Comparison of ENCODE assay signal across 10 cellular contexts in genomic region chr3:138097192-138097829, GRCh38. TPM values are rescaled to one million over a fixed set of nuclear protein-coding genes. Genes with fewer than 3 reads are reported as not detected.
DNase-seq lines count a peak whose midpoint lies in the region; ATAC-seq and TF ChIP-seq lines count a peak whose summit lies in the region.
"Had no signal": no experiment of that assay in that cellular context is flagged by ENCODE, and none has a peak within 500 bp of the region (broad histone marks: within the 10 kb centered on the region; RNA-seq: fewer than 3 reads in every experiment).

No MANE protein-coding gene starts in this region.

- no peaks in the 10 kb centered on the region for H3K9me3 ChIP-seq in DND-41 (ENCODE audit: insufficient read depth, low read length, severe bottlenecking)
- 0 out of 4 replicates have a peak, but pooled peaks cover 0 to 3% of the 10 kb centered on the region in 2 experiments for H3K9me3 ChIP-seq in HCT116 (ENCODE audit: control insufficient read depth in 1 of 2, insufficient read depth in 1 of 2, low read depth in 1 of 2, low read length in 2 of 2)
- H3K9me3 ChIP-seq in neural cell (ENCODE audit: low read length) = no peaks in the 10 kb centered on the region

- no peak for TF ChIP-seq POLR2A in HCT116 (IDR thresholded peaks at IDR 0.05; ENCODE audit: borderline replicate concordance, extremely low read depth, insufficient read depth, insufficient read length)

- H3K36me3 ChIP-seq in DND-41 (ENCODE audit: insufficient read depth, low read length) = no peaks in the 10 kb centered on the region
- H3K36me3 ChIP-seq in HCT116 (ENCODE audit: control insufficient read depth in 1 of 2, insufficient read depth in 2 of 2, low read length in 2 of 2) = 0 out of 4 replicates have a peak, but pooled peaks cover 0 to 2% of the 10 kb centered on the region in 2 experiments
- H3K36me3 ChIP-seq in neural cell (ENCODE audit: insufficient read depth, low read length) = no peaks in the 10 kb centered on the region

- peaks cover 15% of the 10 kb centered on the region for H3K4me1 Mint-ChIP-seq in WTC11

- RAD21 ChIA-PET in HCT116 (lab: Charles Lee; ENCODE audit: low non-redundant PET in 1 of 2, low total read pairs in 2 of 2, uncharacterized antibody in 2 of 2, unreplicated experiment in 2 of 2) = no interaction called here

- no peaks in the 10 kb centered on the region for H3F3A ChIP-seq in neural cell (ENCODE audit: insufficient read depth, low read length, poor library complexity, severe bottlenecking)

- peaks cover 2% of the 10 kb centered on the region; the same call in 1 of the 2 replicates for H3K27me3 Mint-ChIP-seq in WTC11 (ENCODE audit: low read depth)

- H3K9me2 ChIP-seq in HCT116 (ENCODE audit: insufficient read depth) (no peaks in the 10 kb centered on the region), neural cell (ENCODE audit: insufficient read depth, low read length) (no peaks in the 10 kb centered on the region)

- H3K27ac ChIP-seq in DND-41 (ENCODE audit: low read length) = no peak overlapping the region
- no peak overlapping the region for H3K27ac ChIP-seq in HCT116 (ENCODE audit: low read depth, low read length)
- no peak overlapping the region for H3K27ac ChIP-seq in neural cell (ENCODE audit: low read length)

- no TSS peak for BruUV-seq in HCT116 (replicated peaks; lab: Mats Ljungman, UMichigan)

- TF ChIP-seq EP300 in neural cell (conservative IDR thresholded peaks at IDR 0.05; ENCODE audit: poor library complexity, severe bottlenecking) = no peak

- no peak overlapping the region for H3K4me3 Mint-ChIP-seq in WTC11

- peaks cover 16% of the 10 kb centered on the region for H3K9me3 Mint-ChIP-seq in WTC11

- CTCF ChIA-PET in HCT116 (lab: Charles Lee) (interaction anchor here (1.2 to 1.5 kb wide), 2 partner anchors 19 to 51 kb away, joined by 3 to 5 read pairs; partner anchors contain the start of gene DZIP1L), WTC11 (lab: Charles Lee) (interaction anchor here (0.6 to 1.7 kb wide), 16 partner anchors 8 to 434 kb away, joined by 3 to 13 read pairs (median 4); partner anchors contain the start of gene DZIP1L)

- H4K20me1 ChIP-seq in DND-41 (ENCODE audit: insufficient read depth, low read length) (no peaks in the 10 kb centered on the region), HCT116 (ENCODE audit: insufficient read depth) (no peaks in the 10 kb centered on the region), neural cell (ENCODE audit: insufficient read depth) (no peaks in the 10 kb centered on the region)

- no peak overlapping the region for H3K27ac Mint-ChIP-seq in WTC11

- POLR2A ChIA-PET in HCT116 (lab: Charles Lee) = no interaction called here
- POLR2A ChIA-PET in WTC11 (lab: Charles Lee) = interaction anchor here (1.0 kb wide), 1 partner anchor 11 kb away, joined by 3 read pairs; no protein-coding TSS in a partner anchor

- H3K4me3 ChIP-seq in DND-41 (ENCODE audit: low read depth in 1 of 2, low read length in 2 of 2) (no peak overlapping the region), HCT116 (replicated peaks in 1 of 2; ENCODE audit: low read depth in 1 of 2, low read length in 2 of 2) (no peak overlapping the region), neural cell (ENCODE audit: low read length) (no peak overlapping the region)

- H3K79me2 ChIP-seq in DND-41 (ENCODE audit: insufficient read depth, low read length) = no peaks in the 10 kb centered on the region
- H3K79me2 ChIP-seq in HCT116 (ENCODE audit: insufficient read depth, low read length) = no peaks in the 10 kb centered on the region
- H3K79me2 ChIP-seq in neural cell (replicated peaks; ENCODE audit: insufficient read depth, low read length) = no peaks in the 10 kb centered on the region

- no peak overlapping the region for H2AFZ ChIP-seq in DND-41 (ENCODE audit: low read depth, low read length)
- H2AFZ ChIP-seq in HCT116 (ENCODE audit: low read depth, low read length, poor library complexity, severe bottlenecking) = no peak overlapping the region
- H2AFZ ChIP-seq in neural cell (ENCODE audit: low read depth, low read length) = no peak overlapping the region

- intact Hi-C loops in HCT116 (cut with micrococcal nuclease) = no loop called here

- TF ChIP-seq CTCF in DND-41 (IDR thresholded peaks at IDR 0.05; ENCODE audit: borderline replicate concordance, extremely low read depth, low read length, poor library complexity, severe bottlenecking) (peak; percentile 59), HCT116 (IDR thresholded peaks at IDR 0.05 in 2 of 3, conservative IDR thresholded peaks at IDR 0.05 in 1 of 3; ENCODE audit: borderline replicate concordance in 1 of 3, insufficient read depth in 1 of 3, low read depth in 2 of 3, low read length in 2 of 3) (peak in 2 of 3 experiments; percentile 66 to 80; a peak in 4 of 6 replicates), WTC11 (IDR thresholded peaks at IDR 0.05) (peak; percentile 30; the same call in 1 of the 2 replicates), neural cell (IDR thresholded peaks at IDR 0.05; ENCODE audit: poor library complexity, severe bottlenecking) (peak; percentile 43)

- H3K9ac ChIP-seq in DND-41 (ENCODE audit: low read depth, low read length) (no peak overlapping the region), HCT116 (ENCODE audit: low read length) (no peak overlapping the region), neural cell (ENCODE audit: low read length) (no peak overlapping the region)

- H3K27me3 ChIP-seq in DND-41 (ENCODE audit: insufficient read depth, low read length, poor library complexity) (peaks cover 17% of the 10 kb centered on the region), HCT116 (ENCODE audit: insufficient read depth, low read length) (no peaks in the 10 kb centered on the region), neural cell (ENCODE audit: insufficient read depth, low read depth, low read length) (no peaks in the 10 kb centered on the region)

- no peak for TF ChIP-seq RAD21 in HCT116 (IDR thresholded peaks at IDR 0.05; ENCODE audit: low read depth)
- no peak for TF ChIP-seq RAD21 in neural cell (conservative IDR thresholded peaks at IDR 0.05)

- DNase-seq in DND-41 (no peak), HCT116 (ENCODE audit: low read depth, low spot score) (no peak), WTC11 (ENCODE audit: low spot score) (peak; percentile 68), OCI-M2 (lab: John Stamatoyannopoulos, UW; ENCODE audit: unreplicated experiment) (no peak)
- DNase-seq in activated CD4-positive, CD25-positive, alpha-beta regulatory T cell (lab: John Stamatoyannopoulos, UW) = no peak
- DNase-seq: NCI-H226 had no signal

- ATAC-seq in DND-41 (ENCODE audit: insufficient read depth, low read depth) = no peak
- ATAC-seq in HCT116 = peak; percentile 98
- ATAC-seq in WTC11 = peak; percentile 96
- no peak for ATAC-seq in HG03139 (IDR thresholded peaks at IDR 0.05; ENCODE audit: unreplicated experiment)
- no peak for ATAC-seq in HG03460 (IDR thresholded peaks at IDR 0.05; ENCODE audit: unreplicated experiment)

- peaks cover 24% of the 10 kb centered on the region for H3K36me3 Mint-ChIP-seq in WTC11

- H3K4me1 ChIP-seq in DND-41 (ENCODE audit: insufficient read depth, low read length) (no peaks in the 10 kb centered on the region), HCT116 (ENCODE audit: control insufficient read depth in 1 of 2, insufficient read depth in 2 of 2, low read length in 2 of 2) (peaks cover 0 to 4% of the 10 kb centered on the region in 2 experiments; a peak in 1 of 4 replicates)

- H3K4me2 ChIP-seq in DND-41 (ENCODE audit: insufficient read depth, low read length) = no peak overlapping the region
- no peak overlapping the region for H3K4me2 ChIP-seq in HCT116 (ENCODE audit: low read length)
- H3K4me2 ChIP-seq in neural cell (ENCODE audit: low read length) = no peak overlapping the region

TF ChIP-seq in HCT116, 20 proteins besides CTCF, POLR2A, EP300 and RAD21:
- TF ChIP-seq MAX (IDR thresholded peaks at IDR 0.05) = no peak
- TF ChIP-seq CEBPB (IDR thresholded peaks at IDR 0.05; ENCODE audit: low read depth) = no peak
- TF ChIP-seq ZNF274 (IDR thresholded peaks at IDR 0.05; ENCODE audit: low read depth, low read length) = no peak

TF ChIP-seq in WTC11, 78 proteins besides CTCF, POLR2A, EP300 and RAD21 (continues in another document):
- no peak for TF ChIP-seq E2F4 (CRISPR knock-in tag; IDR thresholded peaks at IDR 0.05; ENCODE audit: borderline replicate concordance, low read depth)
- no peak for TF ChIP-seq GABPB1 (CRISPR knock-in tag; IDR thresholded peaks at IDR 0.05)
- TF ChIP-seq ESRRA (CRISPR knock-in tag; IDR thresholded peaks at IDR 0.05; ENCODE audit: borderline replicate concordance) = no peak
- no peak for TF ChIP-seq SMAD3 (CRISPR knock-in tag; IDR thresholded peaks at IDR 0.05; ENCODE audit: borderline replicate concordance)
- TF ChIP-seq NR1H2 (CRISPR knock-in tag; IDR thresholded peaks at IDR 0.05) = no peak

TF ChIP-seq in neural cell, 6 proteins besides CTCF, POLR2A, EP300 and RAD21:
- TF ChIP-seq EZH2 (IDR thresholded peaks at IDR 0.05; ENCODE audit: borderline replicate concordance, insufficient read depth, low read length, poor library complexity, severe bottlenecking) = no peak
- no peak for TF ChIP-seq POLR2AphosphoS5 (IDR thresholded peaks at IDR 0.05)

RNA-seq across cellular contexts. Expression of gene DZIP1L, which starts 18.1 kb away (rescaled TPM):
- 9.6 TPM for total RNA-seq in HCT116 (2021; ENCODE audit: unreplicated experiment)
- polyA plus RNA-seq in HCT116 (2012) = 3.4 and 4.8 TPM in 2 replicates
- total RNA-seq in WTC11 (2021) = 11.2 to 15.3 TPM (median 11.2 TPM) in 3 replicates
- polyA plus RNA-seq in neural cell = 1.7 and 2.7 TPM in 2 replicates
- polyA minus RNA-seq in neural cell = 6.8 and 8.8 TPM in 2 replicates

RNA-seq across cellular contexts. Expression of gene A4GNT, which starts 34.9 kb away (rescaled TPM):
- total RNA-seq in HCT116 (2021; ENCODE audit: unreplicated experiment) = not detected
- 0.09 TPM in 1 of 2 replicates, not detected in the other for polyA plus RNA-seq in HCT116 (2012)
- total RNA-seq in WTC11 (2021) = not detected in 3 replicates
- not detected in 2 replicates for polyA plus RNA-seq in neural cell
- polyA minus RNA-seq in neural cell = not detected in 2 replicates
- total RNA-seq: subcutaneous adipose tissue had no signal

Comparison
In these comparisons a context has a peak if more than half of its experiments do, and no peak if none do; other contexts are left out.
1. ATAC-seq: peak in HCT116 (single experiment) and WTC11 (single experiment); none in DND-41 (single experiment), HG03139 (single experiment) and HG03460 (single experiment).
2. Peak in every context shown above with its lines, with median percentiles within 50 percentile points of each other: CTCF ChIP-seq.